In genomic region chr17:74971069-74971841, GRCh38 we compare ENCODE assay signal across 1 cellular context.
A peak's percentile ranks its signal among the peaks of the same experiment; 100 is the strongest.
TF ChIP-seq lines count a peak whose summit lies in the region.

No MANE protein-coding gene starts in this region.

TF ChIP-seq in HepG2, 621 proteins besides CTCF, POLR2A, EP300 and RAD21 (continued from another document and continues in another):
- no peak for TF ChIP-seq ZNF142 (CRISPR knock-in tag; IDR thresholded peaks at IDR 0.05)
- 0 out of 2 replicates have a peak, but pooled peaks have one; percentile 28 for TF ChIP-seq NFIB (CRISPR knock-in tag; IDR thresholded peaks at IDR 0.05; ENCODE audit: borderline replicate concordance)
- no peak for TF ChIP-seq AHR (CRISPR knock-in tag; IDR thresholded peaks at IDR 0.05)
- TF ChIP-seq KDM2A (CRISPR knock-in tag; IDR thresholded peaks at IDR 0.05; ENCODE audit: borderline replicate concordance, low read depth), result no peak
- TF ChIP-seq KDM5B (CRISPR knock-in tag; IDR thresholded peaks at IDR 0.05; ENCODE audit: borderline replicate concordance), result 0 out of 2 replicates have a peak, but pooled peaks have one; percentile 9
- TF ChIP-seq SRSF1 (optimal IDR thresholded peaks at IDR 0.05; ENCODE audit: low read depth, low read length), result peak; percentile 80
- no peak for TF ChIP-seq PAXIP1 (CRISPR knock-in tag; conservative IDR thresholded peaks at IDR 0.05)
- TF ChIP-seq JUND (CRISPR knock-in tag; IDR thresholded peaks at IDR 0.05), result no peak
- 0 out of 2 replicates have a peak, but pooled peaks have one; percentile 6 for TF ChIP-seq ZHX1 (CRISPR knock-in tag; IDR thresholded peaks at IDR 0.05; ENCODE audit: low read depth)
- TF ChIP-seq ZBTB8A (CRISPR knock-in tag; IDR thresholded peaks at IDR 0.05; ENCODE audit: borderline replicate concordance, low read depth), result no peak
- 0 out of 2 replicates have a peak, but pooled peaks have one; percentile 42 for TF ChIP-seq ZNF619 (CRISPR knock-in tag; IDR thresholded peaks at IDR 0.05)
- no peak for TF ChIP-seq MTA1 (CRISPR knock-in tag; IDR thresholded peaks at IDR 0.05; ENCODE audit: borderline replicate concordance)
- no peak for TF ChIP-seq ZNF33A (CRISPR knock-in tag; IDR thresholded peaks at IDR 0.05; ENCODE audit: borderline replicate concordance)
- TF ChIP-seq MED1 (CRISPR knock-in tag; IDR thresholded peaks at IDR 0.05), result no peak
- no peak for TF ChIP-seq PATZ1 (CRISPR knock-in tag; IDR thresholded peaks at IDR 0.05)
- TF ChIP-seq THRA (CRISPR knock-in tag; IDR thresholded peaks at IDR 0.05; ENCODE audit: borderline replicate concordance), result no peak
- TF ChIP-seq ZNF710 (CRISPR knock-in tag; IDR thresholded peaks at IDR 0.05; ENCODE audit: borderline replicate concordance), result no peak
- TF ChIP-seq SOX13 (IDR thresholded peaks at IDR 0.05), result no peak
- TF ChIP-seq SOX13 (CRISPR knock-in tag; conservative IDR thresholded peaks at IDR 0.05 in 1 of 2, IDR thresholded peaks at IDR 0.05 in 1 of 2), result no peak
- no peak for TF ChIP-seq SNAI1 (CRISPR knock-in tag; IDR thresholded peaks at IDR 0.05; ENCODE audit: borderline replicate concordance)
- TF ChIP-seq MTERF4 (CRISPR knock-in tag; IDR thresholded peaks at IDR 0.05), result peak; percentile 67; the same call in 1 of the 2 replicates
- no peak for TF ChIP-seq ZEB1 (IDR thresholded peaks at IDR 0.05; ENCODE audit: insufficient replicate concordance, low read depth)
